In genomic region chr2:181515719-181516118, GRCh38 we compare ENCODE assay signal across 15 cellular contexts. TPM values are rescaled to one million over a fixed set of nuclear protein-coding genes. Genes with fewer than 3 reads are reported as not detected.
DNase-seq lines count a peak whose midpoint lies in the region; ATAC-seq and TF ChIP-seq lines count a peak whose summit lies in the region.
"Had no signal": no experiment of that assay in that cellular context is flagged by ENCODE, and none has a peak within 500 bp of the region (broad histone marks: within the 10 kb centered on the region; RNA-seq: fewer than 3 reads in every experiment).

No MANE protein-coding gene starts in this region.

- H3K27ac Mint-ChIP-seq in activated CD8-positive, alpha-beta memory T cell treated with anti-CD3 and anti-CD28 coated beads, Interleukin-2, amount 10 ng/mL, durations not matched to agents 7 days and 5 days: peak overlapping the region; percentile 13
- H3K27ac Mint-ChIP-seq in CD8-positive, alpha-beta T cell: peak overlapping the region; percentile 87
- H3K27ac Mint-ChIP-seq in natural killer cell treated with Interleukin-12 subunit alpha and Interleukin-12 subunit beta and Interleukin-15 and Interleukin-18, amount 100 ng/mL, for 72 hours: peak overlapping the region; percentile 53 to 73
- H3K27ac Mint-ChIP-seq: HFFc6 had no signal

- no peak for TF ChIP-seq POLR2A in prostate gland (IDR thresholded peaks at IDR 0.05)

- DNase-seq in activated CD8-positive, alpha-beta memory T cell treated with anti-CD3 and anti-CD28 coated beads, Interleukin-2, amount 10 ng/mL, durations not matched to agents 7 days and 5 days: no peak
- DNase-seq in activated CD8-positive, alpha-beta memory T cell treated with anti-CD3 and anti-CD28 coated beads, Interleukin-2, amount 50 U/mL, for 4 hours: no peak
- no peak for DNase-seq in CD8-positive, alpha-beta T cell
- DNase-seq in natural killer cell treated with Interleukin-12 subunit alpha and Interleukin-12 subunit beta and Interleukin-15 and Interleukin-18, amount 100 ng/mL, for 72 hours (ENCODE audit: low spot score): no peak
- DNase-seq in prostate gland (ENCODE audit: low spot score) (no peak), NCI-H226 (no peak), hippocampal formation (lab: John Stamatoyannopoulos, UW) (no peak)
- DNase-seq: 8988T, AML-193, DMS79, HCEC 1CT, HFFc6 had no signal

- peaks cover 75% of the 10 kb centered on the region for H3K36me3 Mint-ChIP-seq in activated CD8-positive, alpha-beta memory T cell treated with anti-CD3 and anti-CD28 coated beads, Interleukin-2, amount 10 ng/mL, durations not matched to agents 7 days and 5 days
- peaks cover 89% of the 10 kb centered on the region for H3K36me3 Mint-ChIP-seq in CD8-positive, alpha-beta T cell
- H3K36me3 Mint-ChIP-seq in natural killer cell treated with Interleukin-12 subunit alpha and Interleukin-12 subunit beta and Interleukin-15 and Interleukin-18, amount 100 ng/mL, for 72 hours: peaks cover 30% of the 10 kb centered on the region

- H3K36me3 ChIP-seq in CD8-positive, alpha-beta T cell (ENCODE audit: insufficient read depth, low read length): peaks cover 41% of the 10 kb centered on the region
- no peaks in the 10 kb centered on the region for H3K36me3 ChIP-seq in prostate gland

- CTCF ChIA-PET in activated CD8-positive, alpha-beta memory T cell treated with anti-CD3 and anti-CD28 coated beads, Interleukin-2, amount 10 ng/mL, durations not matched to agents 7 days and 5 days (lab: Charles Lee): interaction anchor here (0.7 to 1.1 kb wide), 2 partner anchors 10 to 46 kb away, joined by 3 to 4 read pairs; no protein-coding TSS in a partner anchor
- CTCF ChIA-PET in CD8-positive, alpha-beta T cell (lab: Charles Lee): interaction anchor here (3.7 kb wide), 1 partner anchor 199 kb away, joined by 10 read pairs; no protein-coding TSS in a partner anchor

- H3K27ac ChIP-seq in CD8-positive, alpha-beta T cell (ENCODE audit: low read depth, low read length): no peak overlapping the region
- no peak overlapping the region for H3K27ac ChIP-seq in prostate gland
- H3K27ac ChIP-seq: BLaER1 had no signal

- H3K9me3 Mint-ChIP-seq in activated CD8-positive, alpha-beta memory T cell treated with anti-CD3 and anti-CD28 coated beads, Interleukin-2, amount 10 ng/mL, durations not matched to agents 7 days and 5 days (ENCODE audit: low read depth): no peaks in the 10 kb centered on the region
- H3K9me3 Mint-ChIP-seq in CD8-positive, alpha-beta T cell: no peaks in the 10 kb centered on the region
- no peaks in the 10 kb centered on the region for H3K9me3 Mint-ChIP-seq in natural killer cell treated with Interleukin-12 subunit alpha and Interleukin-12 subunit beta and Interleukin-15 and Interleukin-18, amount 100 ng/mL, for 72 hours
- H3K9me3 Mint-ChIP-seq: HFFc6 had no signal

- no peak for TF ChIP-seq CTCF in CD8-positive, alpha-beta T cell (IDR thresholded peaks at IDR 0.05)
- TF ChIP-seq CTCF in prostate gland (IDR thresholded peaks at IDR 0.05): no peak

- H3K4me1 Mint-ChIP-seq in activated CD8-positive, alpha-beta memory T cell treated with anti-CD3 and anti-CD28 coated beads, Interleukin-2, amount 10 ng/mL, durations not matched to agents 7 days and 5 days: peaks cover 43% of the 10 kb centered on the region
- peaks cover 61% of the 10 kb centered on the region for H3K4me1 Mint-ChIP-seq in CD8-positive, alpha-beta T cell (ENCODE audit: low read depth)
- peaks cover 23 to 31% of the 10 kb centered on the region in 2 donors for H3K4me1 Mint-ChIP-seq in natural killer cell treated with Interleukin-12 subunit alpha and Interleukin-12 subunit beta and Interleukin-15 and Interleukin-18, amount 100 ng/mL, for 72 hours (ENCODE audit: low read depth in 2 of 2)

- POLR2A ChIA-PET in CD8-positive, alpha-beta T cell (lab: Charles Lee): interaction anchor here (1.0 to 1.5 kb wide), 2 partner anchors 10 to 374 kb away, joined by 3 to 4 read pairs; no protein-coding TSS in a partner anchor

- ATAC-seq in activated CD8-positive, alpha-beta memory T cell treated with anti-CD3 and anti-CD28 coated beads, Interleukin-2, amount 10 ng/mL, durations not matched to agents 7 days and 5 days: no peak
- ATAC-seq in CD8-positive, alpha-beta T cell: no peak
- ATAC-seq in SK-N-SH treated with all-trans-retinoic acid at 6 μM for 48 hours: no peak
- ATAC-seq in natural killer cell treated with Interleukin-12 subunit alpha and Interleukin-12 subunit beta and Interleukin-15 and Interleukin-18, amount 100 ng/mL, for 72 hours: no peak
- ATAC-seq: HepG2 had no signal

- no peak overlapping the region for H3K4me3 ChIP-seq in CD8-positive, alpha-beta T cell (ENCODE audit: low read depth, low read length)
- no peak overlapping the region for H3K4me3 ChIP-seq in prostate gland
- H3K4me3 ChIP-seq: BLaER1 had no signal

- no peaks in the 10 kb centered on the region for H3K9me3 ChIP-seq in CD8-positive, alpha-beta T cell (ENCODE audit: low read length)
- H3K9me3 ChIP-seq in prostate gland: no peaks in the 10 kb centered on the region
- H3K9me3 ChIP-seq: BLaER1 had no signal

- intact Hi-C loops in CD8-positive, alpha-beta T cell (cut with DNase I, micrococcal nuclease): loop anchor here (2.0 to 5.0 kb wide), 4 partner anchors 13 to 33 kb away; no protein-coding TSS in a partner anchor
- intact Hi-C loops in prostate gland (cut with DNase I): no loop called here

- H3K4me1 ChIP-seq in CD8-positive, alpha-beta T cell (ENCODE audit: insufficient read depth, low read length): peaks cover 31% of the 10 kb centered on the region
- no peaks in the 10 kb centered on the region for H3K4me1 ChIP-seq in prostate gland (replicated peaks)
- H3K4me1 ChIP-seq: BLaER1 had no signal

- H3K27me3 ChIP-seq in CD8-positive, alpha-beta T cell (ENCODE audit: insufficient read depth, low read length): no peaks in the 10 kb centered on the region
- H3K27me3 ChIP-seq in prostate gland (replicated peaks; ENCODE audit: insufficient read depth): no peaks in the 10 kb centered on the region
- H3K27me3 ChIP-seq: BLaER1 had no signal

- H3K27me3 Mint-ChIP-seq in activated CD8-positive, alpha-beta memory T cell treated with anti-CD3 and anti-CD28 coated beads, Interleukin-2, amount 10 ng/mL, durations not matched to agents 7 days and 5 days: no peaks in the 10 kb centered on the region
- H3K27me3 Mint-ChIP-seq in CD8-positive, alpha-beta T cell (ENCODE audit: low read depth): no peaks in the 10 kb centered on the region
- no peaks in the 10 kb centered on the region for H3K27me3 Mint-ChIP-seq in natural killer cell treated with Interleukin-12 subunit alpha and Interleukin-12 subunit beta and Interleukin-15 and Interleukin-18, amount 100 ng/mL, for 72 hours

- H3K4me3 Mint-ChIP-seq in activated CD8-positive, alpha-beta memory T cell treated with anti-CD3 and anti-CD28 coated beads, Interleukin-2, amount 10 ng/mL, durations not matched to agents 7 days and 5 days: no peak overlapping the region
- no peak overlapping the region for H3K4me3 Mint-ChIP-seq in CD8-positive, alpha-beta T cell
- no peak overlapping the region for H3K4me3 Mint-ChIP-seq in natural killer cell treated with Interleukin-12 subunit alpha and Interleukin-12 subunit beta and Interleukin-15 and Interleukin-18, amount 100 ng/mL, for 72 hours
- H3K4me3 Mint-ChIP-seq: HFFc6 had no signal

- WGBS in prostate gland: 35% methylated on average over 3 of the region's 3 CpGs

TF ChIP-seq in SK-N-SH treated with all-trans-retinoic acid at 6 μM for 48 hours, 23 proteins besides CTCF, POLR2A, EP300 and RAD21:
- TF ChIP-seq ARNTL (CRISPR knock-in tag; IDR thresholded peaks at IDR 0.05; ENCODE audit: borderline replicate concordance, low read depth): no peak
- peak; percentile 16; the same call in 1 of the 2 replicates for TF ChIP-seq TCF4 (CRISPR knock-in tag; IDR thresholded peaks at IDR 0.05; ENCODE audit: borderline replicate concordance)

RNA-seq across cellular contexts. Expression of gene ITGA4, which starts 58.5 kb away (rescaled TPM):
- total RNA-seq in activated CD8-positive, alpha-beta memory T cell treated with anti-CD3 and anti-CD28 coated beads, Interleukin-2, amount 10 ng/mL, durations not matched to agents 7 days and 5 days: 100 to 1,000 TPM; 301 to 344 TPM
- 100 to 1,000 TPM; 102 TPM for total RNA-seq in CD8-positive, alpha-beta T cell
- total RNA-seq in natural killer cell treated with Interleukin-12 subunit alpha and Interleukin-12 subunit beta and Interleukin-15 and Interleukin-18, amount 100 ng/mL, for 72 hours: 100 to 1,000 TPM in 1 of 2 donors, 10 to 100 TPM in 1; 52.1 to 147 TPM
- 1 to 10 TPM; 2.9 to 6.4 TPM for total RNA-seq in prostate gland
- total RNA-seq: HepG2 had no signal

Comparison
In these comparisons a context has a peak if more than half of its experiments do, and no peak if none do; other contexts are left out.
1. H3K27ac Mint-ChIP-seq: peak in every context shown above with its lines; median percentile 87 in CD8-positive, alpha-beta T cell; 63 in natural killer cell treated with Interleukin-12 subunit alpha and Interleukin-12 subunit beta and Interleukin-15 and Interleukin-18, amount 100 ng/mL, for 72 hours; 13 in activated CD8-positive, alpha-beta memory T cell treated with anti-CD3 and anti-CD28 coated beads, Interleukin-2, amount 10 ng/mL, durations not matched to agents 7 days and 5 days.
2. RNA of gene ITGA4, which starts 58.5 kb away (total RNA-seq): 301 to 344 TPM in activated CD8-positive, alpha-beta memory T cell treated with anti-CD3 and anti-CD28 coated beads, Interleukin-2, amount 10 ng/mL, durations not matched to agents 7 days and 5 days, 52.1 to 147 TPM in natural killer cell treated with Interleukin-12 subunit alpha and Interleukin-12 subunit beta and Interleukin-15 and Interleukin-18, amount 100 ng/mL, for 72 hours and 102 TPM in CD8-positive, alpha-beta T cell; 2.9 to 6.4 TPM in prostate gland; every median in the first group is over 4 times any median in the second.